9 cellular contexts compared by ENCODE assay signal in genomic region chr19:10120538-10121198, GRCh38. TPM values are rescaled to one million over a fixed set of nuclear protein-coding genes. Genes with fewer than 3 reads are reported as not detected.
A peak's percentile ranks its signal among the peaks of the same experiment; 100 is the strongest.
DNase-seq lines count a peak whose midpoint lies in the region; ATAC-seq and TF ChIP-seq lines count a peak whose summit lies in the region.
"Had no signal": no experiment of that assay in that cellular context is flagged by ENCODE, and none has a peak within 500 bp of the region (broad histone marks: within the 10 kb centered on the region; RNA-seq: fewer than 3 reads in every experiment).

No MANE protein-coding gene starts in this region.

- no peaks in the 10 kb centered on the region for H3K27me3 ChIP-seq in CD8-positive, alpha-beta T cell (ENCODE audit: insufficient read depth, low read length)
- H3K27me3 ChIP-seq: upper lobe of left lung had no signal

- H3K4me1 ChIP-seq in CD8-positive, alpha-beta T cell (ENCODE audit: insufficient read depth, low read length) = peaks cover 22% of the 10 kb centered on the region

- peak overlapping the region; percentile 47 for H3K4me3 Mint-ChIP-seq in CD8-positive, alpha-beta T cell

- no peaks in the 10 kb centered on the region for H3K9me3 Mint-ChIP-seq in CD8-positive, alpha-beta T cell

- peaks cover 29% of the 10 kb centered on the region for H3K4me1 Mint-ChIP-seq in CD8-positive, alpha-beta T cell (ENCODE audit: low read depth)

- DNase-seq in CD8-positive, alpha-beta T cell = no peak
- DNase-seq in RKO (ENCODE audit: low spot score) = peak; percentile 85
- peak; percentile 48 for DNase-seq in epithelial cell of prostate (ENCODE audit: low read depth, low spot score)
- peak; percentile 46 for DNase-seq in pulmonary artery endothelial cell (ENCODE audit: low read depth, low spot score)
- DNase-seq in NCI-H345 (lab: John Stamatoyannopoulos, UW) = no peak
- no peak for DNase-seq in NCI-H146 treated with DMSO at 0.1 percent for 48 hours (lab: John Stamatoyannopoulos, UW; ENCODE audit: unreplicated experiment)
- no peak for DNase-seq in NCI-H748 treated with DMSO at 0.1 percent for 48 hours (lab: John Stamatoyannopoulos, UW)
- no peak for DNase-seq in GDM1 (lab: John Stamatoyannopoulos, UW)

- H3K27ac ChIP-seq in CD8-positive, alpha-beta T cell (ENCODE audit: low read depth, low read length) = no peak overlapping the region
- H3K27ac ChIP-seq in epithelial cell of prostate = peak overlapping the region; percentile 80

- no peak for ATAC-seq in CD8-positive, alpha-beta T cell

- H3K27me3 Mint-ChIP-seq in CD8-positive, alpha-beta T cell (ENCODE audit: low read depth) = no peaks in the 10 kb centered on the region

- no peak overlapping the region for H3K27ac Mint-ChIP-seq in CD8-positive, alpha-beta T cell

- no peak for TF ChIP-seq CTCF in CD8-positive, alpha-beta T cell (IDR thresholded peaks at IDR 0.05)

- H3K36me3 Mint-ChIP-seq in CD8-positive, alpha-beta T cell = peaks cover 33% of the 10 kb centered on the region

- CTCF ChIA-PET in CD8-positive, alpha-beta T cell (lab: Charles Lee) = interaction anchor here (0.6 to 1.8 kb wide), 11 partner anchors 10 to 130 kb away, joined by 3 to 16 read pairs (median 4); no protein-coding TSS in a partner anchor

- H3K36me3 ChIP-seq in CD8-positive, alpha-beta T cell (ENCODE audit: insufficient read depth, low read length) = peaks cover 26% of the 10 kb centered on the region

- POLR2A ChIA-PET in CD8-positive, alpha-beta T cell (lab: Charles Lee) = interaction anchor here (0.8 to 1.5 kb wide), 4 partner anchors 9 to 285 kb away, joined by 3 to 7 read pairs (median 4); partner anchors contain the start of genes P2RY11 and PIN1

- no peaks in the 10 kb centered on the region for H3K9me3 ChIP-seq in CD8-positive, alpha-beta T cell (ENCODE audit: low read length)
- H3K9me3 ChIP-seq: upper lobe of left lung had no signal

- H3K4me3 ChIP-seq in CD8-positive, alpha-beta T cell (ENCODE audit: low read depth, low read length) = no peak overlapping the region

- intact Hi-C loops in CD8-positive, alpha-beta T cell (cut with DNase I, micrococcal nuclease) = no loop called here

RNA-seq across cellular contexts. Expression of gene EIF3G, which starts 1.0 kb away (rescaled TPM):
- 100 to 1,000 TPM; 331 to 334 TPM for total RNA-seq in CD8-positive, alpha-beta T cell
- 335 and 417 TPM in 2 replicates for total RNA-seq in pulmonary artery endothelial cell

RNA-seq across cellular contexts. Expression of gene P2RY11, which starts 9.2 kb away (rescaled TPM):
- total RNA-seq in CD8-positive, alpha-beta T cell = 10 to 100 TPM; 74.4 to 76.3 TPM
- total RNA-seq in pulmonary artery endothelial cell = 2.2 and 4.0 TPM in 2 replicates

RNA-seq across cellular contexts. Expression of gene PPAN, which starts 14.5 kb away (rescaled TPM):
- 100 to 1,000 TPM in 1 of 2 experiments, 10 to 100 TPM in 1; 97.6 to 114 TPM for total RNA-seq in CD8-positive, alpha-beta T cell
- 41.2 and 51.6 TPM in 2 replicates for total RNA-seq in pulmonary artery endothelial cell

RNA-seq across cellular contexts. Expression of gene ANGPTL6, which starts 18.2 kb away (rescaled TPM):
- total RNA-seq in CD8-positive, alpha-beta T cell = 1 to 10 TPM; 1.2 TPM
- total RNA-seq in pulmonary artery endothelial cell = 0.20 and 0.28 TPM in 2 replicates

RNA-seq across cellular contexts. Expression of gene SHFL, which starts 34.6 kb away (rescaled TPM):
- total RNA-seq in CD8-positive, alpha-beta T cell = 10 to 100 TPM; 56.4 to 61.6 TPM
- total RNA-seq in pulmonary artery endothelial cell = 22.9 and 23.8 TPM in 2 replicates

Comparison
In these comparisons a context has a peak if more than half of its experiments do, and no peak if none do; other contexts are left out.
1. DNase-seq: peak in RKO (single experiment), epithelial cell of prostate (single experiment) and pulmonary artery endothelial cell (single experiment); none in CD8-positive, alpha-beta T cell (0 of 7), NCI-H345 (single experiment), NCI-H146 treated with DMSO at 0.1 percent for 48 hours (single experiment), NCI-H748 treated with DMSO at 0.1 percent for 48 hours (single experiment) and GDM1 (single experiment).
2. RNA of gene P2RY11, which starts 9.2 kb away (total RNA-seq): 74.4 to 76.3 TPM in CD8-positive, alpha-beta T cell; 2.2 to 4.0 TPM in pulmonary artery endothelial cell; every median in the first group is over 10 times any median in the second.